In the genomic region with DNA sequence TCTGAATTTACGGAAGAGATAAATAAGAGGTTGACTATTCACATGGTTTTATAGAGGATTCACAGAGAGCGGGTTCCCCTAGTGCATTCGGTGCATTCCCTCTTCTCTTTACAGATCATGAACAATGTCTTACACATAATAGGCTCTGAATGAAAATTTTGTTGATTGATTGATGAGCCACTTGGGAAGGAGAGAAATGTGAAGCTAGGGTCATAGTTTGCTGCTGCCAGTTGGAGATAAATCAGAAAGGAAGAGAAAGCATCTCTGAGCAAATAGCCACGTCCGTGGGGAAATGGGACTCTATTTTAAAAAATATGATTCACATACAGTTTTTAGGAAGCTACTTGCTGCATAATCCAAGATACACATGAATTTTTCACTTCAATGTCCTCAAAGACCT, we compare ENCODE assay signal across 32 cellular contexts.
"Had no signal": no experiment of that assay in that cellular context is flagged by ENCODE, and none has a peak within 500 bp of the region (broad histone marks: within the 10 kb centered on the region; RNA-seq: fewer than 3 reads in every experiment).

No MANE protein-coding gene starts in this region.

- H3K27me3 Mint-ChIP-seq: activated B cell treated with CpG ODN at 0.5 μM for 24 hours; activated CD4-positive, alpha-beta memory T cell treated with anti-CD3 and anti-CD28 coated beads for 36 hours; activated CD4-positive, alpha-beta T cell treated with anti-CD3 and anti-CD28 coated beads for 36 hours; activated CD4-positive, alpha-beta T cell treated with anti-CD3 and anti-CD28 coated beads, Interleukin-2, amount 10 ng/mL, durations not matched to agents 24 days and 14 days; activated naive CD4-positive, alpha-beta T cell treated with anti-CD3 and anti-CD28 coated beads, Interleukin-2, amount 10 ng/mL, durations not matched to agents 7 days and 5 days; activated naive CD8-positive, alpha-beta T cell treated with anti-CD3 and anti-CD28 coated beads, Interleukin-2, amount 10 ng/mL, durations not matched to agents 7 days and 5 days; activated T-cell treated with anti-CD3 and anti-CD28 coated beads, Interleukin-2, amount 50 U/mL, for 24 hours had no signal

- H3K4me1 ChIP-seq: ascending aorta, breast epithelium, colonic mucosa, esophagus muscularis mucosa, foreskin keratinocyte, gastrocnemius medialis, heart left ventricle had no signal

- H3K27ac Mint-ChIP-seq: activated B cell treated with CpG ODN at 0.5 μM for 24 hours; activated CD4-positive, alpha-beta memory T cell treated with anti-CD3 and anti-CD28 coated beads for 36 hours; activated CD4-positive, alpha-beta T cell treated with anti-CD3 and anti-CD28 coated beads for 36 hours; activated CD4-positive, alpha-beta T cell treated with anti-CD3 and anti-CD28 coated beads, Interleukin-2, amount 10 ng/mL, durations not matched to agents 24 days and 14 days; activated naive CD4-positive, alpha-beta T cell treated with anti-CD3 and anti-CD28 coated beads, Interleukin-2, amount 10 ng/mL, durations not matched to agents 7 days and 5 days; activated naive CD4-positive, alpha-beta T cell treated with anti-CD3 and anti-CD28 coated beads, Interleukin-2, amount 50 U/mL, for 72 hours; activated naive CD8-positive, alpha-beta T cell treated with anti-CD3 and anti-CD28 coated beads, Interleukin-2, amount 10 ng/mL, durations not matched to agents 7 days and 5 days; activated T-cell treated with anti-CD3 and anti-CD28 coated beads, Interleukin-2, amount 50 U/mL, for 24 hours; activated T-cell treated with anti-CD3 and anti-CD28 coated beads, Interleukin-2, amount 50 U/mL, for 72 hours; endodermal cell had no signal

- DNase-seq: activated B cell treated with CpG ODN at 0.5 μM for 24 hours; activated CD4-positive, alpha-beta memory T cell treated with anti-CD3 and anti-CD28 coated beads for 36 hours; activated CD4-positive, alpha-beta T cell treated with anti-CD3 and anti-CD28 coated beads for 36 hours; activated CD4-positive, alpha-beta T cell treated with anti-CD3 and anti-CD28 coated beads, Interleukin-2, amount 10 ng/mL, durations not matched to agents 24 days and 14 days; activated CD8-positive, alpha-beta memory T cell treated with anti-CD3 and anti-CD28 coated beads, Interleukin-2, amount 50 U/mL, for 48 hours; activated gamma-delta T cell; activated naive CD4-positive, alpha-beta T cell; activated naive CD4-positive, alpha-beta T cell treated with anti-CD3 and anti-CD28 coated beads, Interleukin-2, amount 10 ng/mL, durations not matched to agents 7 days and 5 days; activated naive CD8-positive, alpha-beta T cell treated with anti-CD3 and anti-CD28 coated beads, Interleukin-2, amount 10 ng/mL, durations not matched to agents 7 days and 5 days; activated T-cell treated with anti-CD3 and anti-CD28 coated beads for 4 hours; activated T-cell treated with anti-CD3 and anti-CD28 coated beads, Interleukin-2, amount 50 U/mL, for 24 hours; activated T-cell treated with anti-CD3 and anti-CD28 coated beads, Interleukin-2, amount 50 U/mL, for 72 hours; central memory CD4-positive, alpha-beta T cell; cerebellar nuclear complex; colonic mucosa; dorsolateral prefrontal cortex; effector memory CD4-positive, alpha-beta T cell; endodermal cell; erythroblast; foreskin keratinocyte; gastrocnemius medialis; glutamatergic neuron; heart left ventricle; T-helper 2 cell; WERI-Rb-1 had no signal

- ATAC-seq: activated CD4-positive, alpha-beta T cell treated with anti-CD3 and anti-CD28 coated beads for 36 hours; activated CD4-positive, CD25-positive, alpha-beta regulatory T cell treated with anti-CD3 and anti-CD28 coated beads, Interleukin-2, amount 50 U/mL, for 24 hours; activated naive CD4-positive, alpha-beta T cell treated with anti-CD3 and anti-CD28 coated beads, Interleukin-2, amount 50 U/mL, for 72 hours; activated T-cell treated with anti-CD3 and anti-CD28 coated beads, Interleukin-2, amount 50 U/mL, for 72 hours; foreskin keratinocyte; gastrocnemius medialis; heart left ventricle had no signal

- H3K9me3 ChIP-seq: ascending aorta, breast epithelium, colonic mucosa, esophagus muscularis mucosa, gastrocnemius medialis, heart left ventricle had no signal

- H3K36me3 ChIP-seq: ascending aorta, breast epithelium, cardiac muscle cell, colonic mucosa, esophagus muscularis mucosa, gastrocnemius medialis, heart left ventricle, WERI-Rb-1 had no signal

- H3K27me3 ChIP-seq: ascending aorta, breast epithelium, cardiac muscle cell, colonic mucosa, foreskin keratinocyte, gastrocnemius medialis had no signal

- H3K4me3 ChIP-seq: ascending aorta, breast epithelium, cardiac muscle cell, colonic mucosa, dorsolateral prefrontal cortex, esophagus muscularis mucosa, gastrocnemius medialis, heart left ventricle had no signal

- H3K9me3 Mint-ChIP-seq: activated B cell treated with CpG ODN at 0.5 μM for 24 hours; activated CD4-positive, alpha-beta memory T cell treated with anti-CD3 and anti-CD28 coated beads for 36 hours; activated CD4-positive, alpha-beta T cell treated with anti-CD3 and anti-CD28 coated beads, Interleukin-2, amount 10 ng/mL, durations not matched to agents 24 days and 14 days; activated naive CD4-positive, alpha-beta T cell treated with anti-CD3 and anti-CD28 coated beads, Interleukin-2, amount 10 ng/mL, durations not matched to agents 7 days and 5 days; activated naive CD4-positive, alpha-beta T cell treated with anti-CD3 and anti-CD28 coated beads, Interleukin-2, amount 50 U/mL, for 72 hours; activated naive CD8-positive, alpha-beta T cell treated with anti-CD3 and anti-CD28 coated beads, Interleukin-2, amount 10 ng/mL, durations not matched to agents 7 days and 5 days; activated T-cell treated with anti-CD3 and anti-CD28 coated beads, Interleukin-2, amount 50 U/mL, for 24 hours; activated T-cell treated with anti-CD3 and anti-CD28 coated beads, Interleukin-2, amount 50 U/mL, for 72 hours; brain; endodermal cell had no signal

- H3K27ac ChIP-seq: ascending aorta, breast epithelium, cardiac muscle cell, colonic mucosa, dorsolateral prefrontal cortex, esophagus muscularis mucosa, foreskin keratinocyte, gastrocnemius medialis, heart left ventricle, WERI-Rb-1 had no signal

- H3K4me1 Mint-ChIP-seq: activated B cell treated with CpG ODN at 0.5 μM for 24 hours; activated CD4-positive, alpha-beta T cell treated with anti-CD3 and anti-CD28 coated beads for 36 hours; activated CD4-positive, alpha-beta T cell treated with anti-CD3 and anti-CD28 coated beads, Interleukin-2, amount 10 ng/mL, durations not matched to agents 24 days and 14 days; activated naive CD4-positive, alpha-beta T cell treated with anti-CD3 and anti-CD28 coated beads, Interleukin-2, amount 10 ng/mL, durations not matched to agents 7 days and 5 days; activated naive CD8-positive, alpha-beta T cell treated with anti-CD3 and anti-CD28 coated beads, Interleukin-2, amount 10 ng/mL, durations not matched to agents 7 days and 5 days had no signal

- H3K4me3 Mint-ChIP-seq: activated B cell treated with CpG ODN at 0.5 μM for 24 hours; activated CD4-positive, alpha-beta memory T cell treated with anti-CD3 and anti-CD28 coated beads for 36 hours; activated CD4-positive, alpha-beta T cell treated with anti-CD3 and anti-CD28 coated beads for 36 hours; activated CD4-positive, alpha-beta T cell treated with anti-CD3 and anti-CD28 coated beads, Interleukin-2, amount 10 ng/mL, durations not matched to agents 24 days and 14 days; activated naive CD4-positive, alpha-beta T cell treated with anti-CD3 and anti-CD28 coated beads, Interleukin-2, amount 10 ng/mL, durations not matched to agents 7 days and 5 days; activated naive CD8-positive, alpha-beta T cell treated with anti-CD3 and anti-CD28 coated beads, Interleukin-2, amount 10 ng/mL, durations not matched to agents 7 days and 5 days; activated T-cell treated with anti-CD3 and anti-CD28 coated beads, Interleukin-2, amount 50 U/mL, for 24 hours; activated T-cell treated with anti-CD3 and anti-CD28 coated beads, Interleukin-2, amount 50 U/mL, for 72 hours; brain; endodermal cell had no signal

- H3K36me3 Mint-ChIP-seq: activated CD4-positive, alpha-beta memory T cell treated with anti-CD3 and anti-CD28 coated beads for 36 hours; activated naive CD4-positive, alpha-beta T cell treated with anti-CD3 and anti-CD28 coated beads, Interleukin-2, amount 10 ng/mL, durations not matched to agents 7 days and 5 days; activated naive CD4-positive, alpha-beta T cell treated with anti-CD3 and anti-CD28 coated beads, Interleukin-2, amount 50 U/mL, for 72 hours; activated naive CD8-positive, alpha-beta T cell treated with anti-CD3 and anti-CD28 coated beads, Interleukin-2, amount 10 ng/mL, durations not matched to agents 7 days and 5 days; brain had no signal
